ENCODE assay signal across 8 cellular contexts in the genomic region with DNA sequence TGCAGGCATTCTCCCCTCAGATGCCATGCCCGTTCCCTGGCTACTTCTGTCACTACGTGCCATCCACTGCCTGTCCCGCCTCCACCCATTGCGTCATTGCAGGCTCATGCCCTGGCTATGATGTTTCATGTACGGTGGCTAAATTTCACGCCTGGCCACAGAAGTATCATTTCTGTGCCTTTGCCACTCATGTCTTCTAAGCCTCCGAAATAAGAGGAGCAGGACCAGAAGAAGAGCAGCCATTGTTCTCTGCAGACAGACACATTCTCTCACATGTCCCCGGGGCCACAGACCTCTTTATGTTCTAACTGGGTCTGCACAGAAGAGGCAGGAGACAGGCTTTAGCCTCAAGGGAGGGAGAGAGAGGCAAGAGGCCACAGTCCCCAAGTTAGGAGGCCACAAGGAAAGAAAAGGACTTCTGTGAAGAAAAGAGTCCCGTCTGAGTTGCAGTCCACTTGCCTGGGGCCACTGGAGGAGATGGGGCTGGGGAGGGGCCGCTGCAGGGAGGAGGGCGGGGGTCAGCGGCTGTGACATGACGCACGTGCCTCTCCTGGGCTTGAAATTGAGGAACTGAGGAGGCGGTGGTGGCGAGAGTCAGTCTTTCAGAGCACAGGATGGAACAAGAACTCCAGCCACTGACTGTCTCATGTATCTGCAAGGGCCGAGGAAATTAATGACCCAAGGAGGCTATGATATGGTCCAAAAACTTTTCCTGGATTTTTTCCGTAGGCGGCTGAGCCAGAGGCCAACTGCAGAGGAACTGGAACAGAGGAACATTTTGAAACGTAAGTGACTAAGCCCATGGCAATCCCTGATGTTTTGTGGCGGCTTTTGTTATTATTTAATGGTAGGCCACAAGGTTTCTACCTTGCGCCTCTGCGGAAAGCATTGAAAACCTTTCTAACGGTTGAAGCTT. TPM values are rescaled to one million over a fixed set of nuclear protein-coding genes. Genes with fewer than 3 reads are reported as not detected.
A peak's percentile ranks its signal among the peaks of the same experiment; 100 is the strongest.
DNase-seq lines count a peak whose midpoint lies in the region; ATAC-seq, FAIRE-seq and TF ChIP-seq lines count a peak whose summit lies in the region.

No MANE protein-coding gene starts in this region.

- POLR2A ChIA-PET in T-cell (lab: Charles Lee): interaction anchor here in 1 of 2 donors (0.7 kb wide), 1 partner anchor 214 kb away, joined by 6 read pairs; no protein-coding TSS in a partner anchor
- POLR2A ChIA-PET in MCF 10A (lab: Yijun Ruan, JAX): no interaction called here

- H3K9ac ChIP-seq in mucosa of rectum (ENCODE audit: low read depth in 1 of 2, low read length in 2 of 2): no peak overlapping the region

- H3K4me3 Mint-ChIP-seq in T-cell: peak overlapping the region in 2 of 3 donors; percentile 75 to 79
- no peak overlapping the region for H3K4me3 Mint-ChIP-seq in MCF 10A (ENCODE audit: unreplicated experiment)

- peak; percentile 43 for ATAC-seq in HG02884 (IDR thresholded peaks at IDR 0.05; ENCODE audit: unreplicated experiment)
- ATAC-seq in T-cell (replicated peaks in 1 of 4): no peak

- H3K36me3 ChIP-seq in mucosa of rectum (ENCODE audit: control insufficient read depth in 2 of 2, insufficient read depth in 2 of 2, low read length in 2 of 2): no peaks in the 10 kb centered on the region
- H3K36me3 ChIP-seq in effector memory CD4-positive, alpha-beta T cell (ENCODE audit: control insufficient read depth, insufficient read depth, low read length): no peaks in the 10 kb centered on the region

- TF ChIP-seq CTCF in MCF 10A (IDR thresholded peaks at IDR 0.05; ENCODE audit: unreplicated experiment): no peak

- H3K36me3 Mint-ChIP-seq in T-cell (peaks cover 13% of the 10 kb centered on the region), MCF 10A (ENCODE audit: insufficient read depth, unreplicated experiment) (peaks cover 5% of the 10 kb centered on the region)

- peak overlapping the region in 1 of 2 donors; percentile 38 for H3K27ac ChIP-seq in mucosa of rectum (ENCODE audit: low read depth in 2 of 2, low read length in 2 of 2)
- no peak overlapping the region for H3K27ac ChIP-seq in effector memory CD4-positive, alpha-beta T cell (ENCODE audit: insufficient read depth, low read length, poor library complexity, severe bottlenecking)

- no peaks in the 10 kb centered on the region for H3K4me1 ChIP-seq in mucosa of rectum (ENCODE audit: control insufficient read depth in 2 of 2, insufficient read depth in 2 of 2, low read length in 2 of 2)
- peaks cover 9% of the 10 kb centered on the region for H3K4me1 ChIP-seq in effector memory CD4-positive, alpha-beta T cell (ENCODE audit: control insufficient read depth, insufficient read depth, low read length, poor library complexity, severe bottlenecking)

- DNase-seq in GM18507 (ENCODE audit: extremely low spot score, insufficient read length, low read depth): no peak
- peak in 9 of 34 experiments; percentile 4 to 58 (median 12) for DNase-seq in T-cell
- no peak for DNase-seq in effector memory CD4-positive, alpha-beta T cell
- DNase-seq in activated CD4-positive, alpha-beta T cell treated with anti-CD3 and anti-CD28 coated beads for 4 hours: no peak
- no peak for DNase-seq in MCF 10A (ENCODE audit: unreplicated experiment)
- DNase-seq in NCI-H748 treated with DMSO at 0.1 percent for 48 hours (lab: John Stamatoyannopoulos, UW): no peak

- H3K9me3 ChIP-seq in mucosa of rectum (ENCODE audit: control insufficient read depth in 2 of 2, low read length in 2 of 2): no peaks in the 10 kb centered on the region
- no peaks in the 10 kb centered on the region for H3K9me3 ChIP-seq in effector memory CD4-positive, alpha-beta T cell (ENCODE audit: control insufficient read depth, low read length)

- CTCF ChIA-PET in T-cell (lab: Charles Lee): no interaction called here
- CTCF ChIA-PET in MCF 10A (lab: Yijun Ruan, JAX): no interaction called here

- H3K27me3 Mint-ChIP-seq in T-cell: no peaks in the 10 kb centered on the region
- no peaks in the 10 kb centered on the region for H3K27me3 Mint-ChIP-seq in MCF 10A (ENCODE audit: insufficient read depth, unreplicated experiment)

- H3K27me3 ChIP-seq in mucosa of rectum (ENCODE audit: control insufficient read depth in 2 of 2, insufficient read depth in 2 of 2, low read length in 2 of 2): no peaks in the 10 kb centered on the region
- H3K27me3 ChIP-seq in effector memory CD4-positive, alpha-beta T cell (replicated peaks; ENCODE audit: control insufficient read depth, insufficient read depth, low read length, poor library complexity, severe bottlenecking): no peaks in the 10 kb centered on the region

- H3K4me1 Mint-ChIP-seq in T-cell (peaks cover 18 to 30% (median 29%) of the 10 kb centered on the region in 3 donors), MCF 10A (ENCODE audit: insufficient read depth, unreplicated experiment) (peaks cover 17% of the 10 kb centered on the region)

- H3K27ac Mint-ChIP-seq in T-cell (no peak overlapping the region), MCF 10A (ENCODE audit: low read depth, unreplicated experiment) (no peak overlapping the region)

- intact Hi-C loops in MCF 10A (cut with micrococcal nuclease): no loop called here

- no TSS peak for BruUV-seq in MCF 10A (replicated peaks; lab: Mats Ljungman, UMichigan)

- H3K9me3 Mint-ChIP-seq in T-cell (no peaks in the 10 kb centered on the region), MCF 10A (ENCODE audit: unreplicated experiment) (no peaks in the 10 kb centered on the region)

- FAIRE-seq in GM18507 (lab: Jason Lieb, UNC): peak; percentile 60

- H3K4me3 ChIP-seq in mucosa of rectum (ENCODE audit: low read length in 2 of 2): peak overlapping the region; percentile 10 to 64
- H3K4me3 ChIP-seq in effector memory CD4-positive, alpha-beta T cell (ENCODE audit: insufficient read depth, low read depth, low read length, poor library complexity, severe bottlenecking): no peak overlapping the region

RNA-seq across cellular contexts. Expression of a gene that starts 55.9 kb away (rescaled TPM):
- total RNA-seq in T-cell (10 to 100 TPM; 12.7 to 16.2 (median 14.6) TPM), MCF 10A (2022) (19.5 and 28.5 TPM in 2 replicates)
